Comparison of ENCODE assay signal across 24 cellular contexts in genomic region chrX:25860322-25860721, GRCh38.
"Had no signal": no experiment of that assay in that cellular context is flagged by ENCODE, and none has a peak within 500 bp of the region (broad histone marks: within the 10 kb centered on the region; RNA-seq: fewer than 3 reads in every experiment).

No MANE protein-coding gene starts in this region.

- ATAC-seq: effector memory CD8-positive, alpha-beta T cell; esophagus mucosa; gastrocnemius medialis; heart right ventricle; left lung; left ventricle myocardium superior; lower lobe of right lung; mucosa of descending colon had no signal

- H3K27me3 ChIP-seq: colonic mucosa, esophagus squamous epithelium, gastrocnemius medialis, heart right ventricle had no signal

- H3K36me3 ChIP-seq: colonic mucosa, esophagus squamous epithelium, gastrocnemius medialis, heart right ventricle, left lung, lower lobe of right lung had no signal

- FAIRE-seq: endometrium, islet of Langerhans, keratinocyte had no signal

- H3K4me3 ChIP-seq: colonic mucosa, esophagus squamous epithelium, gastrocnemius medialis, heart right ventricle, left lung, lower lobe of right lung, mucosa of descending colon had no signal

- DNase-seq: colonic mucosa; cortex of kidney; effector CD8-positive, alpha-beta T cell; effector memory CD8-positive, alpha-beta T cell; endodermal cell; erythroblast; esophagus squamous epithelium; foreskin melanocyte; gastrocnemius medialis; glutamatergic neuron; head of caudate nucleus; heart right ventricle; hippocampal formation; kidney glomerular epithelial cell; left ventricle myocardium superior; lower lobe of right lung; mesenchymal stem cell had no signal

- H3K9me3 ChIP-seq: colonic mucosa, esophagus squamous epithelium, gastrocnemius medialis, left lung, lower lobe of right lung had no signal

- H3K4me1 ChIP-seq: colonic mucosa, esophagus squamous epithelium, gastrocnemius medialis, left lung, lower lobe of right lung had no signal

- H3K27ac ChIP-seq: colonic mucosa, epithelial cell of prostate, esophagus squamous epithelium, gastrocnemius medialis, heart right ventricle, left lung, lower lobe of right lung had no signal
